ENCODE assay signal across 19 cellular contexts in genomic region chr2:142218471-142218870, GRCh38.
A peak's percentile ranks its signal among the peaks of the same experiment; 100 is the strongest.
DNase-seq lines count a peak whose midpoint lies in the region; ATAC-seq and TF ChIP-seq lines count a peak whose summit lies in the region.
"Had no signal": no experiment of that assay in that cellular context is flagged by ENCODE, and none has a peak within 500 bp of the region (broad histone marks: within the 10 kb centered on the region; RNA-seq: fewer than 3 reads in every experiment).

No MANE protein-coding gene starts in this region.

- H3K27me3 ChIP-seq in BLaER1 (no peaks in the 10 kb centered on the region), brain microvascular endothelial cell (replicated peaks) (no peaks in the 10 kb centered on the region)
- H3K27me3 ChIP-seq: gastrocnemius medialis had no signal

- H3K4me3 ChIP-seq in BLaER1, result no peak overlapping the region
- no peak overlapping the region for H3K4me3 ChIP-seq in brain microvascular endothelial cell (ENCODE audit: low read depth, low read length)
- H3K4me3 ChIP-seq in lower leg skin (ENCODE audit: low read depth, poor library complexity, severe bottlenecking), result no peak overlapping the region
- no peak overlapping the region for H3K4me3 ChIP-seq in OCI-LY7 (ENCODE audit: low read depth, low read length, poor library complexity, severe bottlenecking)
- H3K4me3 ChIP-seq: gastrocnemius medialis had no signal

- no peak overlapping the region for H2AFZ ChIP-seq in OCI-LY7 (ENCODE audit: low read length)
- H2AFZ ChIP-seq: parathyroid adenoma had no signal

- no peaks in the 10 kb centered on the region for H3K9me2 ChIP-seq in OCI-LY7 (ENCODE audit: insufficient read depth, low read length)

- no TSS peak for BruUV-seq in OCI-LY7 (replicated peaks; lab: Mats Ljungman, UMichigan)

- CTCF ChIA-PET in OCI-LY7 (lab: Charles Lee; ENCODE audit: unreplicated experiment), result no interaction called here

- in situ Hi-C loops in brain microvascular endothelial cell (cut with HindIII; ENCODE audit: low pct_ligation_motif_present, low sequenced_read_pairs), result no loop called here

- TF ChIP-seq POLR2A in lower leg skin (IDR thresholded peaks at IDR 0.05), result no peak

- peak; percentile 50 for DNase-seq in M059J (ENCODE audit: low read depth)
- DNase-seq in brain microvascular endothelial cell, result peak; percentile 81
- peak; percentile 82 for DNase-seq in kidney tubule cell (ENCODE audit: low spot score)
- no peak for DNase-seq in lower leg skin (ENCODE audit: low spot score in 2 of 2)
- DNase-seq in NCI-H2227 treated with DMSO at 0.1 percent for 48 hours (lab: John Stamatoyannopoulos, UW), result no peak
- DNase-seq in OCI-LY7 (ENCODE audit: low spot score), result no peak
- DNase-seq: activated gamma-delta T cell, DMS 273 treated with DMSO at 0.1 percent for 48 hours, gastrocnemius medialis, midbrain, NCI-H1105 treated with DMSO at 0.1 percent for 48 hours, NCI-H524 treated with DMSO at 0.1 percent for 48 hours, SIG-M5, T-helper 1 cell had no signal

- H3K9me3 ChIP-seq in BLaER1 (peaks cover 5% of the 10 kb centered on the region; the same call in 1 of the 2 replicates), OCI-LY7 (ENCODE audit: low read length) (no peaks in the 10 kb centered on the region)
- H3K9me3 ChIP-seq: gastrocnemius medialis had no signal

- H3K9ac ChIP-seq in BLaER1, result no peak overlapping the region
- H3K9ac ChIP-seq: parathyroid adenoma had no signal

- no peak for ATAC-seq in HG03571 (IDR thresholded peaks at IDR 0.05; ENCODE audit: unreplicated experiment)
- ATAC-seq: gastrocnemius medialis; natural killer cell treated with Interleukin-12 subunit alpha and Interleukin-12 subunit beta and Interleukin-15 and Interleukin-18, amount 100 ng/mL, for 72 hours; stimulated activated memory B cell treated with anti-CD40 and anti-IgM and Interleukin-4, amounts not matched to agents 10 μg/mL and 1 μg/mL and 100 μg/mL, for 72 hours had no signal

- intact Hi-C loops in lower leg skin (cut with DNase I; ENCODE audit: low total_unique reads), result no loop called here
- intact Hi-C loops in OCI-LY7 (cut with micrococcal nuclease; ENCODE audit: unreplicated experiment), result no loop called here

- no peaks in the 10 kb centered on the region for H3K79me2 ChIP-seq in OCI-LY7 (ENCODE audit: insufficient read depth, low read depth, low read length)
- H3K79me2 ChIP-seq: parathyroid adenoma had no signal

- no peaks in the 10 kb centered on the region for H3K36me3 ChIP-seq in BLaER1
- no peaks in the 10 kb centered on the region for H3K36me3 ChIP-seq in brain microvascular endothelial cell (replicated peaks)
- H3K36me3 ChIP-seq in OCI-LY7 (ENCODE audit: insufficient read depth, low read length), result no peaks in the 10 kb centered on the region
- H3K36me3 ChIP-seq: gastrocnemius medialis had no signal

- 80 to 81% methylated on average over 3 of the region's 3 CpGs for WGBS in lower leg skin, 2 donors

- H4K20me1 ChIP-seq in BLaER1 (no peaks in the 10 kb centered on the region), OCI-LY7 (ENCODE audit: insufficient read depth, low read length) (no peaks in the 10 kb centered on the region)

- H3K4me2 ChIP-seq in BLaER1 (peak overlapping the region; percentile 59; the same call in 1 of the 2 replicates), OCI-LY7 (ENCODE audit: low read length) (no peak overlapping the region)

- no peak for TF ChIP-seq CTCF in brain microvascular endothelial cell (IDR thresholded peaks at IDR 0.05; ENCODE audit: low read depth, low read length, missing control alignments)
- no peak for TF ChIP-seq CTCF in lower leg skin (IDR thresholded peaks at IDR 0.05)
- no peak for TF ChIP-seq CTCF in OCI-LY7 (conservative IDR thresholded peaks at IDR 0.05; ENCODE audit: low read length)

- peaks cover 48% of the 10 kb centered on the region for H3K4me1 ChIP-seq in BLaER1
- H3K4me1 ChIP-seq in OCI-LY7 (ENCODE audit: insufficient read depth, low read length, poor library complexity, severe bottlenecking), result no peaks in the 10 kb centered on the region
- H3K4me1 ChIP-seq: gastrocnemius medialis, parathyroid adenoma had no signal

- POLR2A ChIA-PET in OCI-LY7 (lab: Charles Lee), result no interaction called here

- peak overlapping the region; percentile 63 for H3K27ac ChIP-seq in BLaER1
- peak overlapping the region; percentile 74 for H3K27ac ChIP-seq in brain microvascular endothelial cell
- H3K27ac ChIP-seq in OCI-LY7 (ENCODE audit: low read depth, low read length, poor library complexity, severe bottlenecking), result no peak overlapping the region
- H3K27ac ChIP-seq: gastrocnemius medialis, parathyroid adenoma had no signal

Comparison
In these comparisons a context has a peak if more than half of its experiments do, and no peak if none do; other contexts are left out.
1. DNase-seq: peak in M059J (single experiment), brain microvascular endothelial cell (single experiment) and kidney tubule cell (single experiment); none in lower leg skin (0 of 2), NCI-H2227 treated with DMSO at 0.1 percent for 48 hours (single experiment) and OCI-LY7 (single experiment).